8 cellular contexts compared by ENCODE assay signal in genomic region chr13:79679334-79679733, GRCh38.
DNase-seq lines count a peak whose midpoint lies in the region; ATAC-seq and TF ChIP-seq lines count a peak whose summit lies in the region.

No MANE protein-coding gene starts in this region.

- H3K4me3 ChIP-seq in gastroesophageal sphincter (no peak overlapping the region), ovary (no peak overlapping the region)

- no peaks in the 10 kb centered on the region for H3K27me3 ChIP-seq in gastroesophageal sphincter
- no peaks in the 10 kb centered on the region for H3K27me3 ChIP-seq in ovary

- no peak overlapping the region for H3K27ac Mint-ChIP-seq in activated B cell treated with CpG ODN at 0.5 μM for 24 hours

- no peaks in the 10 kb centered on the region for H3K36me3 Mint-ChIP-seq in activated B cell treated with CpG ODN at 0.5 μM for 24 hours (ENCODE audit: low read depth)

- no peak overlapping the region for H3K27ac ChIP-seq in gastroesophageal sphincter
- no peak overlapping the region for H3K27ac ChIP-seq in ovary

- TF ChIP-seq EP300 in gastroesophageal sphincter (IDR thresholded peaks at IDR 0.05) (no peak), ovary (IDR thresholded peaks at IDR 0.05) (no peak)

- no peak overlapping the region for H3K4me3 Mint-ChIP-seq in activated B cell treated with CpG ODN at 0.5 μM for 24 hours

- TF ChIP-seq POLR2A in gastroesophageal sphincter (IDR thresholded peaks at IDR 0.05) (no peak), ovary (IDR thresholded peaks at IDR 0.05) (no peak)

- POLR2A ChIA-PET in activated B cell treated with CpG ODN at 0.5 μM for 24 hours (lab: Charles Lee), result no interaction called here

- H3K4me1 Mint-ChIP-seq in activated B cell treated with CpG ODN at 0.5 μM for 24 hours, result no peaks in the 10 kb centered on the region

- peak; percentile 47 for DNase-seq in AG09319 (ENCODE audit: extremely low read depth, low read depth)
- peak; percentile 16 for DNase-seq in GM13976 (ENCODE audit: low spot score)
- peak; percentile 78 for DNase-seq in NCI-H1694 (lab: John Stamatoyannopoulos, UW)
- DNase-seq in activated B cell treated with CpG ODN at 0.5 μM for 24 hours, result no peak
- peak; percentile 61 to 82 (median 68) for DNase-seq in ovary
- no peak for DNase-seq in activated effector memory CD4-positive, alpha-beta T cell treated with Interleukin-2 at 50 U/mL for 16 hours

- no peaks in the 10 kb centered on the region for H3K36me3 ChIP-seq in gastroesophageal sphincter
- H3K36me3 ChIP-seq in ovary, result no peaks in the 10 kb centered on the region

- H3K27me3 Mint-ChIP-seq in activated B cell treated with CpG ODN at 0.5 μM for 24 hours, result no peaks in the 10 kb centered on the region

- in situ Hi-C loops in GM13976 (cut with MboI; ENCODE audit: low sequenced_read_pairs, unreplicated experiment), result loop anchor here (25.0 kb wide), 1 partner anchor 683 kb away; no protein-coding TSS in a partner anchor

- TF ChIP-seq CTCF in AG09319 (IDR thresholded peaks at IDR 0.05; ENCODE audit: low read depth, low read length) (peak; percentile 81), GM13976 (IDR thresholded peaks at IDR 0.05; ENCODE audit: borderline replicate concordance, control extremely low read depth, extremely low read depth, insufficient read depth, missing control alignments) (peak; percentile 78), activated B cell treated with CpG ODN at 0.5 μM for 24 hours (IDR thresholded peaks at IDR 0.05) (peak; percentile 52), gastroesophageal sphincter (IDR thresholded peaks at IDR 0.05) (peak; percentile 40 to 78 (median 54)), ovary (IDR thresholded peaks at IDR 0.05) (peak; percentile 48 to 64 (median 49))

- CTCF ChIA-PET in activated B cell treated with CpG ODN at 0.5 μM for 24 hours (lab: Charles Lee), result interaction anchor here (0.7 to 2.8 kb wide), 10 partner anchors 9 to 1338 kb away, joined by 3 to 37 read pairs (median 4); no protein-coding TSS in a partner anchor

- peaks cover 0 to 9% (median 0%) of the 10 kb centered on the region in 3 donors for H3K9me3 ChIP-seq in gastroesophageal sphincter
- H3K9me3 ChIP-seq in ovary, result no peaks in the 10 kb centered on the region

- intact Hi-C loops in activated B cell treated with CpG ODN at 0.5 μM for 24 hours (cut with micrococcal nuclease), result loop anchor here (1.0 kb wide), 1 partner anchor 685 kb away; no protein-coding TSS in a partner anchor
- intact Hi-C loops in ovary (cut with DNase I), result loop anchor here in 1 of 4 donors (10.0 kb wide), 1 partner anchor 665 kb away; the partner anchor contains the start of gene SPRY2

- WGBS in gastroesophageal sphincter (ENCODE audit: low coverage in 1 of 2), 2 donors, result 0% methylated on average over 1 to 2 of the region's 2 CpGs
- 15 to 19% (median 17%) methylated on average over 2 of the region's 2 CpGs for WGBS in ovary, 3 donors

- peak; percentile 80 for ATAC-seq in HG02884 (IDR thresholded peaks at IDR 0.05; ENCODE audit: unreplicated experiment)
- ATAC-seq in activated B cell treated with CpG ODN at 0.5 μM for 24 hours (ENCODE audit: low read depth), result no peak
- ATAC-seq in gastroesophageal sphincter, result peak; percentile 66

- peaks cover 2% of the 10 kb centered on the region for H3K9me3 Mint-ChIP-seq in activated B cell treated with CpG ODN at 0.5 μM for 24 hours

- H3K4me1 ChIP-seq in gastroesophageal sphincter (no peaks in the 10 kb centered on the region), ovary (ENCODE audit: insufficient read depth) (no peaks in the 10 kb centered on the region)

Comparison
In these comparisons a context has a peak if more than half of its experiments do, and no peak if none do; other contexts are left out.
1. DNase-seq: peak in AG09319 (single experiment), GM13976 (single experiment), NCI-H1694 (single experiment) and ovary (5 of 5); none in activated B cell treated with CpG ODN at 0.5 μM for 24 hours (single experiment) and activated effector memory CD4-positive, alpha-beta T cell treated with Interleukin-2 at 50 U/mL for 16 hours (single experiment).
2. Peak in every context shown above with its lines, with median percentiles within 50 percentile points of each other: CTCF ChIP-seq.